In the genomic region with DNA sequence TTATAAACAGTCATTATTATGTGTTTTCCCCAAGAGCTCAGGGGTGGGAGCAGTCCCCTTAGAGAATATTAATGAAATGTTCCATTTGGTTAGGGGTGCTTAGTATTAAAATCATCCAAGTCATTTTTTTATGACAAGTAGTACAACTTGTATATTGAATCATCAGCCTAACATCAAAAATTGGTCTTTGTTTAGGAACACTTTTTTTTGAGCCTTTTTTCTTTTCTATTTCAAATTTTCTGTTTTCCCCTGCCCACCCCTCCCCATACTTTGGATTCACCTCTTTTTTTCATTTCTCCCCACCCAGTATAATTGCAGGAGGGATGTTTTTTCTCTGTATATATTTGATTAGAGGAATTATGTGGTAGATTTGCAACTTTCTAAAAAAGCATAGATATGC, we compare ENCODE assay signal across 15 cellular contexts.
"Had no signal": no experiment of that assay in that cellular context is flagged by ENCODE, and none has a peak within 500 bp of the region (broad histone marks: within the 10 kb centered on the region; RNA-seq: fewer than 3 reads in every experiment).

No MANE protein-coding gene starts in this region.

- H3K27ac Mint-ChIP-seq: nephron progenitor cell had no signal

- H3K4me1 Mint-ChIP-seq: nephron progenitor cell had no signal

- DNase-seq: head of caudate nucleus; left ventricle myocardium superior; lower lobe of right lung; naive thymus-derived CD8-positive, alpha-beta T cell; nephron progenitor cell; nucleus accumbens; stimulated activated CD4-positive, alpha-beta T cell treated with anti-CD3 and anti-CD28 coated beads, Interleukin-12 subunit alpha, Interleukin-12 subunit beta, amount 100 ng/mL, for 4 hours; stimulated activated CD4-positive, alpha-beta T cell treated with anti-CD3 and anti-CD28 coated beads, Interleukin-1b, Interleukin-23, amount 100 ng/mL, for 48 hours; stimulated activated CD4-positive, alpha-beta T cell treated with anti-CD3 and anti-CD28 coated beads, Interleukin-4, amount 100 ng/mL, for 1 hour; stimulated activated CD8-positive, alpha-beta memory T cell treated with anti-CD3 and anti-CD28 coated beads, Interleukin-4, amount 100 ng/mL, for 48 hours; stimulated activated naive CD4-positive, alpha-beta T cell treated with Interleukin-2 at 50 U/mL for 16 hours; stomach; thyroid gland; trophoblast cell had no signal

- H3K9me3 Mint-ChIP-seq: naive thymus-derived CD8-positive, alpha-beta T cell; nephron progenitor cell had no signal

- H3K27me3 Mint-ChIP-seq: naive thymus-derived CD8-positive, alpha-beta T cell had no signal

- H3K4me3 Mint-ChIP-seq: naive thymus-derived CD8-positive, alpha-beta T cell; nephron progenitor cell had no signal

- ATAC-seq: left ventricle myocardium superior; lower lobe of right lung; naive thymus-derived CD8-positive, alpha-beta T cell; sciatic nerve had no signal
